21 cellular contexts compared by ENCODE assay signal in genomic region chr4:142781114-142781513, GRCh38.
"Had no signal": no experiment of that assay in that cellular context is flagged by ENCODE, and none has a peak within 500 bp of the region (broad histone marks: within the 10 kb centered on the region; RNA-seq: fewer than 3 reads in every experiment).

No MANE protein-coding gene starts in this region.

- H3K4me1 Mint-ChIP-seq: activated naive CD8-positive, alpha-beta T cell treated with anti-CD3 and anti-CD28 coated beads, Interleukin-2, amount 50 U/mL, for 24 hours; activated T-helper 17 cell treated with anti-CD3 and anti-CD28 coated beads, Interleukin-2, amount 50 U/mL, for 72 hours; stimulated activated effector memory CD8-positive, alpha-beta T cell treated with anti-CD3 and anti-CD28 coated beads, Interleukin-12 subunit alpha, Interleukin-12 subunit beta, amount 100 ng/mL, for 72 hours had no signal

- H3K79me2 ChIP-seq: hepatocyte had no signal

- H3K9me3 ChIP-seq: gastroesophageal sphincter, neutrophil, tibial artery, uterus had no signal

- H2AFZ ChIP-seq: hepatocyte had no signal

- H3K27me3 ChIP-seq: gastroesophageal sphincter, hepatocyte, neutrophil, tibial artery, uterus had no signal

- H3K27ac ChIP-seq: gastroesophageal sphincter, hepatocyte, neutrophil, tibial artery, uterus, WERI-Rb-1 had no signal

- H3K4me1 ChIP-seq: uterus had no signal

- H3K4me3 Mint-ChIP-seq: activated naive CD4-positive, alpha-beta T cell treated with anti-CD3 and anti-CD28 coated beads for 36 hours; activated naive CD8-positive, alpha-beta T cell treated with anti-CD3 and anti-CD28 coated beads, Interleukin-2, amount 50 U/mL, for 24 hours; activated T-helper 17 cell treated with anti-CD3 and anti-CD28 coated beads, Interleukin-2, amount 50 U/mL, for 72 hours; endodermal cell; natural killer cell; stimulated activated effector memory CD8-positive, alpha-beta T cell treated with anti-CD3 and anti-CD28 coated beads, Interleukin-12 subunit alpha, Interleukin-12 subunit beta, amount 100 ng/mL, for 72 hours had no signal

- ATAC-seq: activated naive CD8-positive, alpha-beta T cell treated with anti-CD3 and anti-CD28 coated beads, Interleukin-2, amount 50 U/mL, for 24 hours; activated T-helper 17 cell treated with anti-CD3 and anti-CD28 coated beads, Interleukin-2, amount 50 U/mL, for 72 hours; gastroesophageal sphincter; left ventricle myocardium superior; natural killer cell; stimulated activated effector memory CD8-positive, alpha-beta T cell treated with anti-CD3 and anti-CD28 coated beads, Interleukin-12 subunit alpha, Interleukin-12 subunit beta, amount 100 ng/mL, for 72 hours had no signal

- H3K27ac Mint-ChIP-seq: activated naive CD4-positive, alpha-beta T cell treated with anti-CD3 and anti-CD28 coated beads for 36 hours; activated naive CD8-positive, alpha-beta T cell treated with anti-CD3 and anti-CD28 coated beads, Interleukin-2, amount 50 U/mL, for 24 hours; activated T-helper 17 cell treated with anti-CD3 and anti-CD28 coated beads, Interleukin-2, amount 50 U/mL, for 72 hours; endodermal cell; natural killer cell; stimulated activated effector memory CD8-positive, alpha-beta T cell treated with anti-CD3 and anti-CD28 coated beads, Interleukin-12 subunit alpha, Interleukin-12 subunit beta, amount 100 ng/mL, for 72 hours had no signal

- H3K4me2 ChIP-seq: hepatocyte had no signal

- H3K27me3 Mint-ChIP-seq: activated T-helper 17 cell treated with anti-CD3 and anti-CD28 coated beads, Interleukin-2, amount 50 U/mL, for 72 hours had no signal

- H3K9me3 Mint-ChIP-seq: activated naive CD8-positive, alpha-beta T cell treated with anti-CD3 and anti-CD28 coated beads, Interleukin-2, amount 50 U/mL, for 24 hours; activated T-helper 17 cell treated with anti-CD3 and anti-CD28 coated beads, Interleukin-2, amount 50 U/mL, for 72 hours; endodermal cell; stimulated activated effector memory CD8-positive, alpha-beta T cell treated with anti-CD3 and anti-CD28 coated beads, Interleukin-12 subunit alpha, Interleukin-12 subunit beta, amount 100 ng/mL, for 72 hours had no signal

- H3K36me3 ChIP-seq: gastroesophageal sphincter, neutrophil, tibial artery, uterus, WERI-Rb-1 had no signal

- DNase-seq: activated CD4-positive, alpha-beta T cell treated with anti-CD3 and anti-CD28 coated beads, Interleukin-2, amount 50 U/mL, for 48 hours; activated naive CD4-positive, alpha-beta T cell treated with anti-CD3 and anti-CD28 coated beads for 36 hours; activated naive CD8-positive, alpha-beta T cell treated with anti-CD3 and anti-CD28 coated beads, Interleukin-2, amount 50 U/mL, for 24 hours; aorta; endodermal cell; kidney glomerular epithelial cell; left ventricle myocardium superior; mesendoderm; natural killer cell; posterior cingulate gyrus; retina; stimulated activated CD4-positive, alpha-beta T cell treated with anti-CD3 and anti-CD28 coated beads, Interleukin-12 subunit alpha, Interleukin-12 subunit beta, amount 100 ng/mL, for 4 hours; stimulated activated CD4-positive, alpha-beta T cell treated with anti-CD3 and anti-CD28 coated beads, Interleukin-2, amount 100 ng/mL, for 24 hours; tibial artery; uterus; WERI-Rb-1 had no signal

- H3K4me3 ChIP-seq: gastroesophageal sphincter, hepatocyte, tibial artery, uterus had no signal

- H3K36me3 Mint-ChIP-seq: natural killer cell; stimulated activated effector memory CD8-positive, alpha-beta T cell treated with anti-CD3 and anti-CD28 coated beads, Interleukin-12 subunit alpha, Interleukin-12 subunit beta, amount 100 ng/mL, for 72 hours had no signal
